Comparison of ENCODE assay signal across 23 cellular contexts in genomic region chr19:30936276-30936675, GRCh38.
"Had no signal": no experiment of that assay in that cellular context is flagged by ENCODE, and none has a peak within 500 bp of the region (broad histone marks: within the 10 kb centered on the region; RNA-seq: fewer than 3 reads in every experiment).

No MANE protein-coding gene starts in this region.

- H3K9me3 ChIP-seq: left lung, lower lobe of right lung, mucosa of descending colon had no signal

- H3K4me1 Mint-ChIP-seq: memory B cell, mesothelial cell of epicardium, naive B cell had no signal

- H3K4me1 ChIP-seq: foreskin keratinocyte, gastroesophageal sphincter, heart right ventricle, left lung, lower lobe of right lung had no signal

- DNase-seq: cortex of kidney; effector CD8-positive, alpha-beta T cell; effector memory CD8-positive, alpha-beta T cell; endodermal cell; erythroblast; foreskin keratinocyte; head of caudate nucleus; heart right ventricle; hippocampal formation; left cardiac atrium; left lung; left ventricle myocardium superior; lower lobe of right lung; mammary epithelial cell; mesendoderm; mucosa of descending colon; naive B cell had no signal

- H3K4me3 ChIP-seq: gastroesophageal sphincter, heart right ventricle, left lung, lower lobe of right lung, mucosa of descending colon had no signal

- H3K36me3 ChIP-seq: gastroesophageal sphincter, heart right ventricle, left lung, lower lobe of right lung had no signal

- H3K4me3 Mint-ChIP-seq: dendritic cell treated with granulocyte-macrophage colony-stimulating factor and Interleukin-4, amounts not matched to agents 40 ng/mL and 50 ng/mL, for 4 days; effector memory CD8-positive, alpha-beta T cell; endodermal cell; memory B cell; mesothelial cell of epicardium; naive B cell had no signal

- H3K27me3 ChIP-seq: foreskin keratinocyte had no signal

- H3K27ac Mint-ChIP-seq: dendritic cell treated with granulocyte-macrophage colony-stimulating factor and Interleukin-4, amounts not matched to agents 40 ng/mL and 50 ng/mL, for 4 days; effector memory CD8-positive, alpha-beta T cell; endodermal cell; memory B cell; mesothelial cell of epicardium; naive B cell had no signal

- H3K27ac ChIP-seq: epithelial cell of prostate, foreskin keratinocyte, gastroesophageal sphincter, heart right ventricle, left lung, lower lobe of right lung had no signal

- H3K9me3 Mint-ChIP-seq: dendritic cell treated with granulocyte-macrophage colony-stimulating factor and Interleukin-4, amounts not matched to agents 40 ng/mL and 50 ng/mL, for 4 days; effector memory CD8-positive, alpha-beta T cell had no signal

- H3K27me3 Mint-ChIP-seq: memory B cell, naive B cell had no signal

- H3K36me3 Mint-ChIP-seq: memory B cell, mesothelial cell of epicardium, naive B cell had no signal

- ATAC-seq: effector memory CD8-positive, alpha-beta T cell; esophagus mucosa; foreskin keratinocyte; gastroesophageal sphincter; heart right ventricle; left cardiac atrium; left lung; left ventricle myocardium superior; lower lobe of right lung; mucosa of descending colon had no signal
